In the genomic region with DNA sequence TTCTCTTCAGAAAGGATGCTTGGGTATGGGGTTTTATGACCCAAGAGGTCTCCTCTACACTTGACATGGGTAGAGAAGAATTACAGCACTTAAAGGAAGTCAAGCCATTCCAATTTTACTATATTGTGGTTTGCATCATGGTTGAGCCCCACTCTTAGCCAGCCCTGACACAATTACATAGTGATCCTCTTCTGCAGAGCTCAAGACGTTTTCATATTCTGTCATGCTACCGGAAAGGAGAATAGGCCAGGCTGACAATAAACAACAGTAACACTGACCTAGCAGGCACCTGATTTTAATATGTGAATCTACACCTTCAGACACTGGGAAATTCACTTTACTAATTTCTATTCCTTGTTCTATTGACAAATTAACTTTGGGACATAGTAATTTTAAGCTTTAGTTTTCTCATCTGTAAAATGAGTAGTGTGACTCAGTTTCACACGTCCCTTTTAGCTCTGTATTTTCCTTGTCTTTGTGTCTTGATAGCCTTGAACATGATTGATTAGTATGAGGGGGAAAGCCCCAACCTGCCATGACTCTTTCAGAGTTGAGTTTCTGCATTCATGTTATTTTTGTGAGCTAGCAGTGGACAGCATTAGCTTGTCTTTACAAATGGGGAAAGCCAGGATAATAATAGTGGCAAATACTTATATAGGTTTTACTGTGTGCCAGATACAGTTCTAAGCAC, we compare ENCODE assay signal across 19 cellular contexts.
"Had no signal": no experiment of that assay in that cellular context is flagged by ENCODE, and none has a peak within 500 bp of the region (broad histone marks: within the 10 kb centered on the region; RNA-seq: fewer than 3 reads in every experiment).

No MANE protein-coding gene starts in this region.

- DNase-seq: dermis blood vessel endothelial cell; foreskin keratinocyte; kidney; left cardiac atrium; left ventricle myocardium inferior; lower lobe of right lung; occipital lobe; pancreas; right cardiac atrium; small intestine; stimulated activated CD4-positive, alpha-beta T cell treated with anti-CD3 and anti-CD28 coated beads, Interleukin-12 subunit alpha, Interleukin-12 subunit beta, amount 100 ng/mL, for 4 hours; stimulated activated CD4-positive, alpha-beta T cell treated with anti-CD3 and anti-CD28 coated beads, Interleukin-2, amount 100 ng/mL, for 48 hours; testis; upper lobe of right lung had no signal

- H3K4me1 Mint-ChIP-seq: memory B cell, mesothelial cell of epicardium, nephron had no signal

- H3K36me3 Mint-ChIP-seq: memory B cell, mesothelial cell of epicardium had no signal

- ATAC-seq: foreskin keratinocyte, left cardiac atrium, lower lobe of right lung, pancreas, right cardiac atrium, upper lobe of right lung had no signal

- H3K4me3 Mint-ChIP-seq: memory B cell; mesothelial cell of epicardium; nephron; stimulated activated naive CD8-positive, alpha-beta T cell treated with anti-CD3 and anti-CD28 coated beads, Interleukin-15, Interleukin-2, amounts not matched to agents 100 ng/mL and 50 ng/mL, for 24 hours had no signal

- H3K27ac Mint-ChIP-seq: memory B cell; mesothelial cell of epicardium; nephron; progenitor cell of endocrine pancreas; stimulated activated naive CD8-positive, alpha-beta T cell treated with anti-CD3 and anti-CD28 coated beads, Interleukin-15, Interleukin-2, amounts not matched to agents 100 ng/mL and 50 ng/mL, for 24 hours had no signal
